1 cellular context compared by ENCODE assay signal in the genomic region with DNA sequence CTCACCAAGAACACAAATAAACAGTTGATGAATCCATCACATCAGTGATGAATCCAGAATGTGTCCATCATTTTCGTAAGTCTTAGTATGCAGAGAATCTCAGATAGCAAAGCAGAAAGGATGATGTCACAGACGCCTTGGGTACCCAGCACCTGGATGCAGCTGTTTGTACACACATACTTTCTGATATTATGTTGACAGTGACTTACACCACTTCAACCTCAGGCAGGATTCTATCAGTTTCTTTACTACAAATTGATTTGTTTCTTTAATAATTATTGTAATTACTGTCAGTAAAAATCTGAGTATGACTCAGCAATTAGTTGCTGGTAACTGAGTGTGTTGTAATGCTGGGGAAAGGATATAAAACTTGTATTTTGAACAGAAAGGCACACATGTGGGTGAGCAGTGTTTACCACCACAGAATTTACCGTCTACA.
TF ChIP-seq lines count a peak whose summit lies in the region.

No MANE protein-coding gene starts in this region.

TF ChIP-seq in IMR-90, 13 proteins besides CTCF, POLR2A, EP300 and RAD21 (continued from another document):
- TF ChIP-seq, protein P1, sequence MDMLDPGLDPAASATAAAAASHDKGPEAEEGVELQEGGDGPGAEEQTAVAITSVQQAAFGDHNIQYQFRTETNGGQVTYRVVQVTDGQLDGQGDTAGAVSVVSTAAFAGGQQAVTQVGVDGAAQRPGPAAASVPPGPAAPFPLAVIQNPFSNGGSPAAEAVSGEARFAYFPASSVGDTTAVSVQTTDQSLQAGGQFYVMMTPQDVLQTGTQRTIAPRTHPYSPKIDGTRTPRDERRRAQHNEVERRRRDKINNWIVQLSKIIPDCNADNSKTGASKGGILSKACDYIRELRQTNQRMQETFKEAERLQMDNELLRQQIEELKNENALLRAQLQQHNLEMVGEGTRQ (IDR thresholded peaks at IDR 0.05; ENCODE audit: low read depth, low read length), result no peak
- peak; percentile 81 for TF ChIP-seq MAFK (IDR thresholded peaks at IDR 0.05; ENCODE audit: low read depth, low read length)
- TF ChIP-seq, protein P2, sequence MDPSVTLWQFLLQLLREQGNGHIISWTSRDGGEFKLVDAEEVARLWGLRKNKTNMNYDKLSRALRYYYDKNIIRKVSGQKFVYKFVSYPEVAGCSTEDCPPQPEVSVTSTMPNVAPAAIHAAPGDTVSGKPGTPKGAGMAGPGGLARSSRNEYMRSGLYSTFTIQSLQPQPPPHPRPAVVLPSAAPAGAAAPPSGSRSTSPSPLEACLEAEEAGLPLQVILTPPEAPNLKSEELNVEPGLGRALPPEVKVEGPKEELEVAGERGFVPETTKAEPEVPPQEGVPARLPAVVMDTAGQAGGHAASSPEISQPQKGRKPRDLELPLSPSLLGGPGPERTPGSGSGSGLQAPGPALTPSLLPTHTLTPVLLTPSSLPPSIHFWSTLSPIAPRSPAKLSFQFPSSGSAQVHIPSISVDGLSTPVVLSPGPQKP (IDR thresholded peaks at IDR 0.05; ENCODE audit: borderline replicate concordance, low read depth, low read length), result no peak
- TF ChIP-seq SMC3 (IDR thresholded peaks at IDR 0.05; ENCODE audit: low read depth, low read length), result no peak
- 0 out of 2 replicates have a peak, but pooled peaks have one; percentile 3 for TF ChIP-seq FOS (IDR thresholded peaks at IDR 0.05; ENCODE audit: low read depth, low read length)
- TF ChIP-seq MAZ (IDR thresholded peaks at IDR 0.05; ENCODE audit: borderline replicate concordance, low read depth, low read length), result no peak
- TF ChIP-seq RFX5 (IDR thresholded peaks at IDR 0.05; ENCODE audit: low read depth, low read length), result no peak
- TF ChIP-seq MXI1 (IDR thresholded peaks at IDR 0.05; ENCODE audit: borderline replicate concordance, low read depth, low read length), result no peak
- TF ChIP-seq CHD1 (IDR thresholded peaks at IDR 0.05; ENCODE audit: low read depth, low read length), result no peak
- TF ChIP-seq RCOR1 (IDR thresholded peaks at IDR 0.05; ENCODE audit: insufficient replicate concordance, low read length), result no peak
- no peak for TF ChIP-seq BHLHE40 (IDR thresholded peaks at IDR 0.05; ENCODE audit: low read depth, low read length)
